In genomic region chr5:160747963-160748362, GRCh38 we compare ENCODE assay signal across 19 cellular contexts.
DNase-seq lines count a peak whose midpoint lies in the region; ATAC-seq and TF ChIP-seq lines count a peak whose summit lies in the region.
"Had no signal": no experiment of that assay in that cellular context is flagged by ENCODE, and none has a peak within 500 bp of the region (broad histone marks: within the 10 kb centered on the region; RNA-seq: fewer than 3 reads in every experiment).

No MANE protein-coding gene starts in this region.

- no peaks in the 10 kb centered on the region for H3K27me3 ChIP-seq in body of pancreas
- H3K27me3 ChIP-seq: breast epithelium, esophagus muscularis mucosa, MG63 had no signal

- H3K9me3 ChIP-seq in KOPT-K1 (ENCODE audit: insufficient read depth, low read length, poor library complexity, severe bottlenecking) (no peaks in the 10 kb centered on the region), body of pancreas (no peaks in the 10 kb centered on the region)
- H3K9me3 ChIP-seq: breast epithelium, esophagus muscularis mucosa, MG63 had no signal

- ATAC-seq in GM19397 (IDR thresholded peaks at IDR 0.05; ENCODE audit: unreplicated experiment) (no peak), esophagus mucosa (no peak), body of pancreas (no peak)
- ATAC-seq: activated T-cell treated with anti-CD3 and anti-CD28 coated beads, Interleukin-2, amount 50 U/mL, for 72 hours; HepG2; T-cell had no signal

- peak; percentile 5 for DNase-seq in NCI-H2107 treated with DMSO at 0.1 percent for 48 hours (lab: John Stamatoyannopoulos, UW; ENCODE audit: unreplicated experiment)
- no peak for DNase-seq in NCI-H2107 (lab: John Stamatoyannopoulos, UW)
- peak; percentile 54 for DNase-seq in inferior parietal cortex (ENCODE audit: extremely low spot score)
- peak; percentile 9 for DNase-seq in renal cortical epithelial cell (ENCODE audit: low read depth)
- no peak for DNase-seq in body of pancreas
- DNase-seq: activated CD4-positive, alpha-beta memory T cell treated with anti-CD3 and anti-CD28 coated beads, Interleukin-2, amount 10 ng/mL, durations not matched to agents 7 days and 5 days; activated T-cell treated with anti-CD3 and anti-CD28 coated beads, Interleukin-2, amount 50 U/mL, for 72 hours; DMS 273 treated with DMSO at 0.1 percent for 48 hours; MG63; NCI-H187; SHP77 treated with DMSO at 0.1 percent for 48 hours; T-cell; WERI-Rb-1 had no signal

- H3K4me3 ChIP-seq in body of pancreas = no peak overlapping the region
- H3K4me3 ChIP-seq: breast epithelium, esophagus muscularis mucosa, MG63 had no signal

- intact Hi-C loops in body of pancreas (cut with DNase I) = no loop called here

- no peak for TF ChIP-seq POLR2A in body of pancreas (IDR thresholded peaks at IDR 0.05)

- H3K36me3 ChIP-seq in KOPT-K1 (ENCODE audit: insufficient read depth, low read length) (no peaks in the 10 kb centered on the region), body of pancreas (replicated peaks in 1 of 2; ENCODE audit: insufficient read depth in 1 of 2, low read depth in 2 of 2) (no peaks in the 10 kb centered on the region)
- H3K36me3 ChIP-seq: breast epithelium, esophagus muscularis mucosa, MG63, WERI-Rb-1 had no signal

- WGBS in body of pancreas, 2 donors = 65 to 76% methylated on average over 10 of the region's 10 CpGs

- H3K27ac ChIP-seq in KOPT-K1 (ENCODE audit: low read depth, low read length, poor library complexity, severe bottlenecking) (peak overlapping the region; percentile 63), body of pancreas (no peak overlapping the region)
- H3K27ac ChIP-seq: breast epithelium, esophagus muscularis mucosa, WERI-Rb-1 had no signal

- H3K4me1 ChIP-seq in body of pancreas = no peaks in the 10 kb centered on the region
- H3K4me1 ChIP-seq: breast epithelium, esophagus muscularis mucosa had no signal

- TF ChIP-seq CTCF in body of pancreas (IDR thresholded peaks at IDR 0.05) = no peak

Comparison
In these comparisons a context has a peak if more than half of its experiments do, and no peak if none do; other contexts are left out.
1. DNase-seq: peak in NCI-H2107 treated with DMSO at 0.1 percent for 48 hours (single experiment), inferior parietal cortex (single experiment) and renal cortical epithelial cell (single experiment); none in NCI-H2107 (single experiment) and body of pancreas (0 of 4).